ENCODE assay signal across 8 cellular contexts in genomic region chr1:151340870-151341754, GRCh38. TPM values are rescaled to one million over a fixed set of nuclear protein-coding genes. Genes with fewer than 3 reads are reported as not detected.
DNase-seq lines count a peak whose midpoint lies in the region; ATAC-seq, FAIRE-seq and TF ChIP-seq lines count a peak whose summit lies in the region.

No MANE protein-coding gene starts in this region.

- peaks cover 11% of the 10 kb centered on the region for H3K79me2 ChIP-seq in Karpas-422 (ENCODE audit: low read length)
- H3K79me2 ChIP-seq in neural progenitor cell (ENCODE audit: low read depth), result peaks cover 19% of the 10 kb centered on the region

- no peaks in the 10 kb centered on the region for H3K9me2 ChIP-seq in Karpas-422 (replicated peaks; ENCODE audit: insufficient read depth, low read length)

- H3K4me1 ChIP-seq in Karpas-422 (ENCODE audit: low read length), result peaks cover 27% of the 10 kb centered on the region
- peaks cover 6% of the 10 kb centered on the region for H3K4me1 ChIP-seq in neural progenitor cell

- H3K27me3 ChIP-seq in Karpas-422 (ENCODE audit: low read length), result no peaks in the 10 kb centered on the region
- H3K27me3 ChIP-seq in neural progenitor cell, result no peaks in the 10 kb centered on the region

- H3K27me3 Mint-ChIP-seq in activated T-helper 17 cell treated with anti-CD3 and anti-CD28 coated beads, Interleukin-2, amount 50 U/mL, for 72 hours, result no peaks in the 10 kb centered on the region
- H3K27me3 Mint-ChIP-seq in neural progenitor cell (ENCODE audit: insufficient read depth, low read depth), result no peaks in the 10 kb centered on the region

- H3K9me3 Mint-ChIP-seq in activated T-helper 17 cell treated with anti-CD3 and anti-CD28 coated beads, Interleukin-2, amount 50 U/mL, for 72 hours, result no peaks in the 10 kb centered on the region
- no peaks in the 10 kb centered on the region for H3K9me3 Mint-ChIP-seq in neural progenitor cell

- H2AFZ ChIP-seq in Karpas-422 (ENCODE audit: low read length), result no peak overlapping the region
- H2AFZ ChIP-seq in neural progenitor cell (replicated peaks), result no peak overlapping the region

- DNase-seq in activated CD4-positive, CD25-positive, alpha-beta regulatory T cell treated with anti-CD3 and anti-CD28 coated beads, Interleukin-2, amount 50 U/mL, for 16 hours (ENCODE audit: low read depth, low spot score), result peak; percentile 30
- no peak for DNase-seq in activated CD4-positive, CD25-positive, alpha-beta regulatory T cell treated with anti-CD3 and anti-CD28 coated beads, Interleukin-2, amount 50 U/mL, for 72 hours
- peak; percentile 93 for DNase-seq in Karpas-422
- DNase-seq in OCI-M1 (lab: John Stamatoyannopoulos, UW), result peak; percentile 93
- peak; percentile 87 for DNase-seq in fibroblast of the aortic adventitia (ENCODE audit: low read depth)
- peak; percentile 94 for DNase-seq in neural progenitor cell (ENCODE audit: low spot score)
- DNase-seq in urothelium cell line (ENCODE audit: low spot score), result peak; percentile 64

- no peaks in the 10 kb centered on the region for H3K9me3 ChIP-seq in Karpas-422 (ENCODE audit: low read length)
- no peaks in the 10 kb centered on the region for H3K9me3 ChIP-seq in neural progenitor cell (ENCODE audit: low read depth)

- H3K27ac ChIP-seq in Karpas-422 (ENCODE audit: low read length), result 0 out of 2 replicates have a peak overlapping the region, but pooled peaks have one; percentile 13
- peak overlapping the region; percentile 74 for H3K27ac ChIP-seq in neural progenitor cell

- H3K36me3 Mint-ChIP-seq in activated T-helper 17 cell treated with anti-CD3 and anti-CD28 coated beads, Interleukin-2, amount 50 U/mL, for 72 hours (ENCODE audit: low read depth), result peaks cover 40% of the 10 kb centered on the region
- peaks cover 23% of the 10 kb centered on the region for H3K36me3 Mint-ChIP-seq in neural progenitor cell

- H3K9ac ChIP-seq in Karpas-422 (ENCODE audit: low read length), result no peak overlapping the region
- no peak overlapping the region for H3K9ac ChIP-seq in neural progenitor cell

- peak overlapping the region; percentile 2 for H3K27ac Mint-ChIP-seq in activated T-helper 17 cell treated with anti-CD3 and anti-CD28 coated beads, Interleukin-2, amount 50 U/mL, for 72 hours
- no peak overlapping the region for H3K27ac Mint-ChIP-seq in neural progenitor cell

- H3K4me1 Mint-ChIP-seq in activated T-helper 17 cell treated with anti-CD3 and anti-CD28 coated beads, Interleukin-2, amount 50 U/mL, for 72 hours, result peaks cover 25% of the 10 kb centered on the region
- H3K4me1 Mint-ChIP-seq in neural progenitor cell, result peaks cover 18% of the 10 kb centered on the region

- H3K36me3 ChIP-seq in Karpas-422 (ENCODE audit: insufficient read depth, low read length), result peaks cover 23% of the 10 kb centered on the region
- H3K36me3 ChIP-seq in neural progenitor cell, result peaks cover 5% of the 10 kb centered on the region

- peaks cover 21% of the 10 kb centered on the region for H3F3A ChIP-seq in neural progenitor cell (ENCODE audit: low read depth)

- FAIRE-seq in urothelium cell line (lab: Jason Lieb, UNC), result peak; percentile 42

- peak; percentile 62 for TF ChIP-seq CTCF in fibroblast of the aortic adventitia (IDR thresholded peaks at IDR 0.05; ENCODE audit: insufficient read depth, low read length)
- TF ChIP-seq CTCF in neural progenitor cell (IDR thresholded peaks at IDR 0.05), result peak; percentile 89

- H4K20me1 ChIP-seq in Karpas-422 (ENCODE audit: insufficient read depth, low read depth, low read length) (no peaks in the 10 kb centered on the region), neural progenitor cell (ENCODE audit: low read depth) (no peaks in the 10 kb centered on the region)

- H3K4me2 ChIP-seq in Karpas-422 (ENCODE audit: low read depth, low read length, poor library complexity, severe bottlenecking) (no peak overlapping the region), neural progenitor cell (no peak overlapping the region)

- H3K4me3 Mint-ChIP-seq in activated T-helper 17 cell treated with anti-CD3 and anti-CD28 coated beads, Interleukin-2, amount 50 U/mL, for 72 hours, result no peak overlapping the region
- no peak overlapping the region for H3K4me3 Mint-ChIP-seq in neural progenitor cell

- no peak overlapping the region for H3K4me3 ChIP-seq in Karpas-422 (ENCODE audit: low read length)
- H3K4me3 ChIP-seq in fibroblast of the aortic adventitia (ENCODE audit: low read depth, low read length), result no peak overlapping the region
- H3K4me3 ChIP-seq in neural progenitor cell, result no peak overlapping the region

- peak; percentile 97 for ATAC-seq in activated T-helper 17 cell treated with anti-CD3 and anti-CD28 coated beads, Interleukin-2, amount 50 U/mL, for 72 hours (replicated peaks)

RNA-seq across cellular contexts. Expression of gene RFX5, which starts 5.9 kb away (rescaled TPM):
- total RNA-seq in Karpas-422 (2014; rRNA removed; shearing (Covaris generic); ENCODE audit: low replicate concordance), result 101 and 159 TPM in 2 replicates
- total RNA-seq in activated T-helper 17 cell treated with anti-CD3 and anti-CD28 coated beads, Interleukin-2, amount 50 U/mL, for 72 hours, result 10 to 100 TPM; 48.0 to 86.0 TPM
- total RNA-seq in fibroblast of the aortic adventitia (ENCODE audit: low replicate concordance), result 27.1 and 32.8 TPM in 2 replicates
- 87.5 and 108 TPM in 2 replicates for total RNA-seq in neural progenitor cell (ENCODE audit: low replicate concordance)

RNA-seq across cellular contexts. Expression of gene PI4KB, which starts 13.9 kb away (rescaled TPM):
- 29.4 and 42.6 TPM in 2 replicates for total RNA-seq in Karpas-422 (2014; rRNA removed; shearing (Covaris generic); ENCODE audit: low replicate concordance)
- total RNA-seq in activated T-helper 17 cell treated with anti-CD3 and anti-CD28 coated beads, Interleukin-2, amount 50 U/mL, for 72 hours, result 10 to 100 TPM; 70.0 to 76.8 TPM
- total RNA-seq in fibroblast of the aortic adventitia (ENCODE audit: low replicate concordance) (38.8 and 41.0 TPM in 2 replicates), neural progenitor cell (ENCODE audit: low replicate concordance) (19.0 and 33.5 TPM in 2 replicates)

RNA-seq across cellular contexts. Expression of gene SELENBP1, which starts 31.4 kb away (rescaled TPM):
- total RNA-seq in Karpas-422 (2014; rRNA removed; shearing (Covaris generic); ENCODE audit: low replicate concordance), result not detected in 2 replicates
- total RNA-seq in activated T-helper 17 cell treated with anti-CD3 and anti-CD28 coated beads, Interleukin-2, amount 50 U/mL, for 72 hours, result not detected
- 26.8 and 70.5 TPM in 2 replicates for total RNA-seq in fibroblast of the aortic adventitia (ENCODE audit: low replicate concordance)
- total RNA-seq in neural progenitor cell (ENCODE audit: low replicate concordance), result 38.5 and 63.2 TPM in 2 replicates

RNA-seq across cellular contexts. Expression of gene PSMB4, which starts 58.3 kb away (rescaled TPM):
- total RNA-seq in Karpas-422 (2014; rRNA removed; shearing (Covaris generic); ENCODE audit: low replicate concordance), result 346 and 381 TPM in 2 replicates
- 100 to 1,000 TPM; 329 to 417 TPM for total RNA-seq in activated T-helper 17 cell treated with anti-CD3 and anti-CD28 coated beads, Interleukin-2, amount 50 U/mL, for 72 hours
- total RNA-seq in fibroblast of the aortic adventitia (ENCODE audit: low replicate concordance), result 281 and 892 TPM in 2 replicates
- 267 and 321 TPM in 2 replicates for total RNA-seq in neural progenitor cell (ENCODE audit: low replicate concordance)

RNA-seq across cellular contexts. Expression of gene ZNF687, which starts 59.0 kb away (rescaled TPM):
- total RNA-seq in Karpas-422 (2014; rRNA removed; shearing (Covaris generic); ENCODE audit: low replicate concordance), result 21.3 and 33.5 TPM in 2 replicates
- total RNA-seq in activated T-helper 17 cell treated with anti-CD3 and anti-CD28 coated beads, Interleukin-2, amount 50 U/mL, for 72 hours, result 10 to 100 TPM; 24.9 to 29.6 TPM
- total RNA-seq in fibroblast of the aortic adventitia (ENCODE audit: low replicate concordance) (7.0 and 14.2 TPM in 2 replicates), neural progenitor cell (ENCODE audit: low replicate concordance) (20.2 and 43.1 TPM in 2 replicates)

Comparison
In these comparisons a context has a peak if more than half of its experiments do, and no peak if none do; other contexts are left out.
1. RNA of gene SELENBP1, which starts 31.4 kb away (total RNA-seq): 38.5 to 63.2 TPM in neural progenitor cell and 26.8 to 70.5 TPM in fibroblast of the aortic adventitia; not detected in Karpas-422 and not detected in activated T-helper 17 cell treated with anti-CD3 and anti-CD28 coated beads, Interleukin-2, amount 50 U/mL, for 72 hours; every median in the first group is over 10 times any median in the second.